21 cellular contexts compared by ENCODE assay signal in the genomic region with DNA sequence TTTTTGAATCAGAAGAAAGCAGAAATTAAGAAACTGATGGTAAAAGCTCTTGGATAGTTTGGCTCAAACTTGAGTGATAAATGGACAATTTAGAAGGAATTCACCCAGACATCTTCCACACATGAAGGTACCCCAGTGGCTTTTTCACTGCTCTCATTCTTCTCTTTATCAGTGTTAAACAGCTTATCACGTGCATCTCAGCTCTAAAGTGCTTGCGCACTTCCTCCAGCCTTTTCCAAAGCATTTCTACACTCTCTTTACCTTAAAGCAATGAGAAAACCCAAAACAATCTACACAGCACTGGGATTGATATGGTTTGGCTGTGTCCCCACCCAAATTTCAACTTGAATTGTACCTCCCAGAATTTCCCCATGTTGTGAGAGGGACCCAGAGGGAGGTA.
"Had no signal": no experiment of that assay in that cellular context is flagged by ENCODE, and none has a peak within 500 bp of the region (broad histone marks: within the 10 kb centered on the region; RNA-seq: fewer than 3 reads in every experiment).

No MANE protein-coding gene starts in this region.

- H3K4me3 Mint-ChIP-seq: IgD-negative memory B cell had no signal

- DNase-seq: NCI-H1092 treated with DMSO at 0.1 percent for 48 hours, NCI-H1436 treated with DMSO at 0.1 percent for 48 hours, NCI-H1694, NCI-H187 treated with DMSO at 0.1 percent for 48 hours, NCI-H2029 treated with DMSO at 0.1 percent for 48 hours, NCI-H2171 treated with DMSO at 0.1 percent for 48 hours, NCI-H345, NCI-H446 treated with DMSO at 0.1 percent for 48 hours, NCI-H510A treated with DMSO at 0.1 percent for 48 hours, NCI-H526, NCI-H774, PC-3, SHP77, SK-N-SH, T-helper 1 cell had no signal

- H3K9me3 ChIP-seq: SK-N-SH had no signal

- ATAC-seq: HepG2, K562, Panc1, PC-3 had no signal

- H3K27ac ChIP-seq: KMS-11, RWPE1 had no signal

- H3K4me1 Mint-ChIP-seq: IgD-negative memory B cell had no signal

- FAIRE-seq: HepG2, K562 had no signal

- H3K4me3 ChIP-seq: K562 had no signal

- H3K27ac Mint-ChIP-seq: IgD-negative memory B cell had no signal

- H3K4me2 ChIP-seq: KMS-11, SK-N-SH had no signal

- H3K9ac ChIP-seq: KMS-11, SK-N-SH had no signal

- H3K27me3 Mint-ChIP-seq: IgD-negative memory B cell had no signal
